Comparison of ENCODE assay signal across 23 cellular contexts in genomic region chr10:94409016-94409657, GRCh38. TPM values are rescaled to one million over a fixed set of nuclear protein-coding genes. Genes with fewer than 3 reads are reported as not detected.
A peak's percentile ranks its signal among the peaks of the same experiment; 100 is the strongest.
DNase-seq lines count a peak whose midpoint lies in the region; ATAC-seq and TF ChIP-seq lines count a peak whose summit lies in the region.
"Had no signal": no experiment of that assay in that cellular context is flagged by ENCODE, and none has a peak within 500 bp of the region (broad histone marks: within the 10 kb centered on the region; RNA-seq: fewer than 3 reads in every experiment).

No MANE protein-coding gene starts in this region.

- ATAC-seq in left lobe of liver = no peak
- ATAC-seq: CD8-positive, alpha-beta T cell; Panc1 had no signal

- no peaks in the 10 kb centered on the region for H3K9me3 ChIP-seq in mammary epithelial cell (replicated peaks; ENCODE audit: insufficient read depth, low read length)
- H3K9me3 ChIP-seq in breast epithelium = no peaks in the 10 kb centered on the region
- no peaks in the 10 kb centered on the region for H3K9me3 ChIP-seq in mesenchymal stem cell (ENCODE audit: control insufficient read depth, low read length)
- H3K9me3 ChIP-seq in skeletal muscle satellite cell (replicated peaks; ENCODE audit: low read length) = no peaks in the 10 kb centered on the region
- H3K9me3 ChIP-seq: BLaER1 had no signal

- no peak overlapping the region for H2AK5ac ChIP-seq in mesenchymal stem cell (ENCODE audit: low read length, severe bottlenecking)

- H3K23ac ChIP-seq in mesenchymal stem cell (ENCODE audit: low read length in 2 of 2) = no peak overlapping the region

- H3K4me3 ChIP-seq in mammary epithelial cell (replicated peaks in 1 of 3; ENCODE audit: insufficient read depth in 1 of 3, low read depth in 2 of 3, low read length in 3 of 3) = no peak overlapping the region
- no peak overlapping the region for H3K4me3 ChIP-seq in breast epithelium
- H3K4me3 ChIP-seq in mesenchymal stem cell (ENCODE audit: insufficient read depth in 1 of 2, low read depth in 1 of 2, low read length in 2 of 2) = no peak overlapping the region
- no peak overlapping the region for H3K4me3 ChIP-seq in skeletal muscle satellite cell (ENCODE audit: low read length)
- H3K4me3 ChIP-seq: BLaER1 had no signal

- H3K79me1 ChIP-seq in mesenchymal stem cell (replicated peaks; ENCODE audit: low read length, poor library complexity, severe bottlenecking) = peaks cover 5% of the 10 kb centered on the region

- no peak overlapping the region for H2BK12ac ChIP-seq in mesenchymal stem cell (ENCODE audit: low read length in 2 of 2)

- H2BK5ac ChIP-seq in mesenchymal stem cell (ENCODE audit: low read depth, low read length, poor library complexity, severe bottlenecking) = no peak overlapping the region

- H3K36me3 Mint-ChIP-seq in chondrocyte (ENCODE audit: low read depth) = no peaks in the 10 kb centered on the region
- H3K36me3 Mint-ChIP-seq: CD8-positive, alpha-beta T cell had no signal

- intact Hi-C loops in mammary epithelial cell (cut with micrococcal nuclease) = loop anchor here (10.0 kb wide), 1 partner anchor 136 kb away; the partner anchor contains the start of gene HELLS
- intact Hi-C loops in breast epithelium (cut with DNase I; ENCODE audit: low total_unique reads) = no loop called here

- no peak overlapping the region for H4K8ac ChIP-seq in mesenchymal stem cell (ENCODE audit: low read length)

- peak overlapping the region; percentile 32 for H3K4me3 Mint-ChIP-seq in chondrocyte (ENCODE audit: unreplicated experiment)
- H3K4me3 Mint-ChIP-seq: CD8-positive, alpha-beta T cell; HFFc6 had no signal

- H4K91ac ChIP-seq in mesenchymal stem cell (ENCODE audit: low read length) = no peak overlapping the region

- peaks cover 5% of the 10 kb centered on the region for H3K4me1 ChIP-seq in mammary epithelial cell (ENCODE audit: insufficient read depth, low read length)
- no peaks in the 10 kb centered on the region for H3K4me1 ChIP-seq in breast epithelium
- H3K4me1 ChIP-seq in mesenchymal stem cell (ENCODE audit: control insufficient read depth, insufficient read depth, low read depth, low read length) = peaks cover 6% of the 10 kb centered on the region
- H3K4me1 ChIP-seq in skeletal muscle satellite cell (ENCODE audit: control insufficient read depth, insufficient read depth, low read length) = peaks cover 20% of the 10 kb centered on the region

- in situ Hi-C loops in mammary epithelial cell (cut with MboI; ENCODE audit: low sequenced_read_pairs in 2 of 2) = no loop called here

- no peak for TF ChIP-seq CTCF in mammary epithelial cell (conservative IDR thresholded peaks at IDR 0.05 in 1 of 2, IDR thresholded peaks at IDR 0.05 in 1 of 2; ENCODE audit: extremely low read depth in 1 of 2, insufficient read depth in 1 of 2, low read depth in 1 of 2, low read length in 2 of 2)
- TF ChIP-seq CTCF in breast epithelium (IDR thresholded peaks at IDR 0.05) = no peak
- no peak for TF ChIP-seq CTCF in chondrocyte (IDR thresholded peaks at IDR 0.05)

- CTCF ChIA-PET in mammary epithelial cell (lab: Charles Lee; ENCODE audit: low non-redundant PET) = no interaction called here

- no peaks in the 10 kb centered on the region for H3K36me3 ChIP-seq in mammary epithelial cell (ENCODE audit: insufficient read depth, low read length)
- H3K36me3 ChIP-seq in breast epithelium = no peaks in the 10 kb centered on the region
- H3K36me3 ChIP-seq in mesenchymal stem cell (ENCODE audit: control insufficient read depth in 1 of 2, insufficient read depth in 2 of 2, low read depth in 1 of 2, low read length in 2 of 2) = no peaks in the 10 kb centered on the region
- H3K36me3 ChIP-seq in skeletal muscle satellite cell (ENCODE audit: insufficient read depth, low read length) = no peaks in the 10 kb centered on the region
- H3K36me3 ChIP-seq: BLaER1 had no signal

- H3K27ac Mint-ChIP-seq in chondrocyte (ENCODE audit: unreplicated experiment) = peak overlapping the region; percentile 72
- H3K27ac Mint-ChIP-seq: CD8-positive, alpha-beta T cell; HFFc6 had no signal

- H4K20me1 ChIP-seq in mammary epithelial cell (ENCODE audit: insufficient read depth, low read length) = no peaks in the 10 kb centered on the region

- peaks cover 94% of the 10 kb centered on the region for H3K4me1 Mint-ChIP-seq in chondrocyte (ENCODE audit: low read depth)

- dilution Hi-C loops in mammary epithelial cell (cut with HindIII; ENCODE audit: low sequenced_read_pairs) = no loop called here

- DNase-seq in mammary epithelial cell (no peak), breast epithelium (ENCODE audit: low spot score in 2 of 2) (no peak), chondrocyte (ENCODE audit: low spot score) (no peak), mesenchymal stem cell (no peak), left lobe of liver (ENCODE audit: low spot score) (no peak), NCI-H128 (lab: John Stamatoyannopoulos, UW; ENCODE audit: unreplicated experiment) (no peak)
- DNase-seq in stimulated activated CD4-positive, alpha-beta T cell treated with anti-CD3 and anti-CD28 coated beads, Interleukin-1b, Interleukin-23, amount 100 ng/mL, for 48 hours = no peak
- DNase-seq: 8988T; CD8-positive, alpha-beta T cell; DMS79 treated with DMSO at 0.1 percent for 48 hours; GF-D8; GOT3; HFFc6; NCI-H1048; NCI-H146; NCI-H2081; NCI-H510A; NCI-H774; Right ventricle myocardium superior had no signal

- H2AFZ ChIP-seq in mammary epithelial cell (ENCODE audit: low read depth, low read length) = no peak overlapping the region
- no peak overlapping the region for H2AFZ ChIP-seq in mesenchymal stem cell (ENCODE audit: low read depth, low read length)

- no peak overlapping the region for H3K4ac ChIP-seq in mesenchymal stem cell (ENCODE audit: low read depth in 1 of 2, low read length in 2 of 2)

- H3K9me3 Mint-ChIP-seq in chondrocyte (ENCODE audit: low read depth) = no peaks in the 10 kb centered on the region
- H3K9me3 Mint-ChIP-seq: CD8-positive, alpha-beta T cell; HFFc6 had no signal

- H2BK15ac ChIP-seq in mesenchymal stem cell (ENCODE audit: low read depth, poor library complexity, severe bottlenecking) = no peak overlapping the region

- no peak overlapping the region for H2BK120ac ChIP-seq in mesenchymal stem cell (ENCODE audit: low read depth, low read length)

- no peak overlapping the region for H3K18ac ChIP-seq in mesenchymal stem cell (ENCODE audit: low read depth in 1 of 2, low read length in 2 of 2)

- no peak overlapping the region for H3K14ac ChIP-seq in mesenchymal stem cell (ENCODE audit: low read length in 2 of 2)

- H3K27me3 ChIP-seq in mammary epithelial cell (ENCODE audit: insufficient read depth, low read length) (no peaks in the 10 kb centered on the region), breast epithelium (no peaks in the 10 kb centered on the region), mesenchymal stem cell (ENCODE audit: control insufficient read depth in 1 of 2, insufficient read depth in 1 of 2, low read length in 2 of 2) (no peaks in the 10 kb centered on the region), skeletal muscle satellite cell (ENCODE audit: control insufficient read depth, insufficient read depth, low read length) (no peaks in the 10 kb centered on the region)

- peaks cover 93% of the 10 kb centered on the region for H3K79me2 ChIP-seq in mammary epithelial cell (ENCODE audit: insufficient read depth, low read length)

- 58% methylated on average over 7 of the region's 7 CpGs for WGBS in mammary epithelial cell (ENCODE audit: low coverage, missing lambda C conversion rate)
- WGBS in mesenchymal stem cell = 66% methylated on average over 4 of the region's 7 CpGs

- no TSS peak for BruUV-seq in mammary epithelial cell (replicated peaks; lab: Mats Ljungman, UMichigan)

- no peak overlapping the region for H3K9ac ChIP-seq in mammary epithelial cell (ENCODE audit: insufficient read depth, low read length)
- peak overlapping the region; percentile 29 for H3K9ac ChIP-seq in mesenchymal stem cell (ENCODE audit: low read length)
- no peak overlapping the region for H3K9ac ChIP-seq in skeletal muscle satellite cell (ENCODE audit: low read depth, low read length)
- H3K9ac ChIP-seq: BLaER1, KMS-11 had no signal

- peak overlapping the region; percentile 10 for H3K4me2 ChIP-seq in mammary epithelial cell (ENCODE audit: insufficient read depth, low read depth, low read length)
- H3K4me2 ChIP-seq in mesenchymal stem cell (ENCODE audit: low read length, poor library complexity, severe bottlenecking) = no peak overlapping the region
- peak overlapping the region; percentile 1 for H3K4me2 ChIP-seq in skeletal muscle satellite cell (ENCODE audit: low read length)
- H3K4me2 ChIP-seq: BLaER1, KMS-11 had no signal

- no peak for TF ChIP-seq POLR2A in breast epithelium (IDR thresholded peaks at IDR 0.05)

- no peaks in the 10 kb centered on the region for H3K27me3 Mint-ChIP-seq in chondrocyte (ENCODE audit: low read depth)

- H3K27ac ChIP-seq in mammary epithelial cell (ENCODE audit: insufficient read depth, low read depth, low read length) (no peak overlapping the region), breast epithelium (no peak overlapping the region), mesenchymal stem cell (ENCODE audit: low read length, poor library complexity, severe bottlenecking) (no peak overlapping the region)
- H3K27ac ChIP-seq: BLaER1, KMS-11 had no signal

RNA-seq across cellular contexts. Expression of gene TBC1D12, which starts 6.8 kb away (rescaled TPM):
- total RNA-seq in mammary epithelial cell = 10 to 100 TPM in 1 of 2 donors, 1 to 10 TPM in 1; 7.4 to 15.7 TPM
- polyA plus RNA-seq in mammary epithelial cell = 1.6 TPM
- polyA minus RNA-seq in mammary epithelial cell = 1.1 TPM
- total RNA-seq in breast epithelium = 10 to 100 TPM; 19.0 to 29.4 (median 27.2) TPM
- total RNA-seq in chondrocyte = 23.2 to 38.4 TPM (median 26.3 TPM) in 3 replicates
- polyA plus RNA-seq in mesenchymal stem cell (2013, experiment 1 of 2) = 5.7 TPM
- polyA plus RNA-seq in mesenchymal stem cell (2013, experiment 2 of 2) = 6.5 TPM
- total RNA-seq in skeletal muscle satellite cell (2012; rRNA removed) = 9.6 and 11.1 TPM in 2 replicates
- total RNA-seq in left lobe of liver = 4.5 TPM

RNA-seq across cellular contexts. Expression of gene NOC3L, which starts 46.4 kb away (rescaled TPM):
- total RNA-seq in mammary epithelial cell (10 to 100 TPM; 19.0 to 33.7 TPM), breast epithelium (10 to 100 TPM; 14.9 to 26.2 (median 25.6) TPM), chondrocyte (13.7 to 20.5 TPM (median 15.3 TPM) in 3 replicates), left lobe of liver (5.5 TPM)
- 10.2 TPM for polyA plus RNA-seq in mammary epithelial cell
- 16.6 TPM for polyA minus RNA-seq in mammary epithelial cell
- 9.3 TPM for polyA plus RNA-seq in mesenchymal stem cell (2013, experiment 1 of 2)
- 9.1 TPM for polyA plus RNA-seq in mesenchymal stem cell (2013, experiment 2 of 2)
- total RNA-seq in skeletal muscle satellite cell (2012; rRNA removed) = 35.6 and 40.3 TPM in 2 replicates
